6 cellular contexts compared by ENCODE assay signal in the genomic region with DNA sequence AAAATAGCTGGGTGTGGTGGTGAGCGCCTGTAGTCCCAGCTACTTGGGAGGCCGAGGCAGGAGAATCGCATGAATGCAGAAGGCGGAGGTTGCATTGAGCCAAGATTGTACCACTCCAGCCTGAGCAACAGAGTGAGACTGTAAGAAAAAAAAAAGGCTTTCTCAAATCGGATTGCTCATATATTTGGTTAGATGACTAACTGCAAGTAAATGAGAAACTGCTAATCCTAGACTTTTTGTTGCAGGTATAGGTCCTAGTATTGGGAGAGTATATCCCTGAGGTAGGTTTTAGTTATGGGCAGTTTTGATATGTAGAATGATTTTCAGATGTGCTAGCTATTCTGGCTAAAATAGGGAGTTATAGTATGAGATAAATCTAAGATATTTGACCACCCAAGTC.
"Had no signal": no experiment of that assay in that cellular context is flagged by ENCODE, and none has a peak within 500 bp of the region (broad histone marks: within the 10 kb centered on the region; RNA-seq: fewer than 3 reads in every experiment).

No MANE protein-coding gene starts in this region.

- H3K27ac ChIP-seq: HL-60 had no signal

- ATAC-seq: HepG2, K562 had no signal

- H3K4me3 ChIP-seq: K562 had no signal

- DNase-seq: IMR-90, KBM-7 had no signal

- FAIRE-seq: HepG2, HTR-8/SVneo, K562 had no signal
